In genomic region chr6:15531973-15532372, GRCh38 we compare ENCODE assay signal across 27 cellular contexts.
"Had no signal": no experiment of that assay in that cellular context is flagged by ENCODE, and none has a peak within 500 bp of the region (broad histone marks: within the 10 kb centered on the region; RNA-seq: fewer than 3 reads in every experiment).

No MANE protein-coding gene starts in this region.

- H3K27me3 Mint-ChIP-seq: activated CD8-positive, alpha-beta T cell treated with anti-CD3 and anti-CD28 coated beads for 36 hours; progenitor cell of endocrine pancreas had no signal

- H3K4me3 Mint-ChIP-seq: activated CD8-positive, alpha-beta T cell treated with anti-CD3 and anti-CD28 coated beads for 36 hours; activated naive CD4-positive, alpha-beta T cell treated with anti-CD3 and anti-CD28 coated beads for 36 hours; activated T-helper 1 cell treated with anti-CD3 and anti-CD28 coated beads, Interleukin-12 subunit alpha, Interleukin-12 subunit beta, Interleukin-2, Interleukin-4 antibody, amounts not matched to agents 30 ng/mL and 10 ng/mL and 1 ng/mL, durations not matched to agents 14 hours and 24 hours and 36 hours; immature natural killer cell; natural killer cell had no signal

- ATAC-seq: activated CD8-positive, alpha-beta T cell treated with anti-CD3 and anti-CD28 coated beads for 36 hours; foreskin keratinocyte; heart left ventricle; lower lobe of right lung; natural killer cell; sciatic nerve had no signal

- H3K9me3 Mint-ChIP-seq: activated T-helper 1 cell treated with anti-CD3 and anti-CD28 coated beads, Interleukin-12 subunit alpha, Interleukin-12 subunit beta, Interleukin-2, Interleukin-4 antibody, amounts not matched to agents 30 ng/mL and 10 ng/mL and 1 ng/mL, durations not matched to agents 14 hours and 24 hours and 36 hours; immature natural killer cell; natural killer cell had no signal

- H3K27ac Mint-ChIP-seq: activated CD8-positive, alpha-beta T cell treated with anti-CD3 and anti-CD28 coated beads for 36 hours; activated naive CD4-positive, alpha-beta T cell treated with anti-CD3 and anti-CD28 coated beads for 36 hours; activated T-helper 1 cell treated with anti-CD3 and anti-CD28 coated beads, Interleukin-12 subunit alpha, Interleukin-12 subunit beta, Interleukin-2, Interleukin-4 antibody, amounts not matched to agents 30 ng/mL and 10 ng/mL and 1 ng/mL, durations not matched to agents 14 hours and 24 hours and 36 hours; natural killer cell; progenitor cell of endocrine pancreas had no signal

- DNase-seq: activated CD4-positive, alpha-beta T cell treated with anti-CD3 and anti-CD28 coated beads for 1 hour; activated CD4-positive, alpha-beta T cell treated with anti-CD3 and anti-CD28 coated beads, Interleukin-2, amount 50 U/mL, for 1 hour; activated CD8-positive, alpha-beta T cell treated with anti-CD3 and anti-CD28 coated beads for 36 hours; activated effector memory CD4-positive, alpha-beta T cell treated with anti-CD3 and anti-CD28 coated beads, Interleukin-2, amount 50 U/mL, for 16 hours; activated naive CD4-positive, alpha-beta T cell treated with anti-CD3 and anti-CD28 coated beads for 36 hours; activated T-cell treated with anti-CD3 and anti-CD28 coated beads for 4 hours; amniotic stem cell; brain microvascular endothelial cell; central memory CD4-positive, alpha-beta T cell; foreskin keratinocyte; hypothalamus; immature natural killer cell; lower lobe of right lung; mesenchymal stem cell; natural killer cell; ovary; SK-N-SH; stimulated activated CD4-positive, alpha-beta T cell treated with anti-CD3 and anti-CD28 coated beads, Interleukin-12 subunit alpha, Interleukin-12 subunit beta, amount 100 ng/mL, for 4 hours; stimulated activated CD4-positive, alpha-beta T cell treated with anti-CD3 and anti-CD28 coated beads, Interleukin-4, amount 100 ng/mL, for 4 hours; stimulated activated CD8-positive, alpha-beta memory T cell treated with anti-CD3 and anti-CD28 coated beads, Interleukin-4, amount 100 ng/mL, for 48 hours; stimulated activated naive CD4-positive, alpha-beta T cell; T-helper 2 cell; tibial artery had no signal
